9 cellular contexts compared by ENCODE assay signal in genomic region chr12:10243803-10244520, GRCh38. TPM values are rescaled to one million over a fixed set of nuclear protein-coding genes. Genes with fewer than 3 reads are reported as not detected.
DNase-seq lines count a peak whose midpoint lies in the region; ATAC-seq and TF ChIP-seq lines count a peak whose summit lies in the region.
"Had no signal": no experiment of that assay in that cellular context is flagged by ENCODE, and none has a peak within 500 bp of the region (broad histone marks: within the 10 kb centered on the region; RNA-seq: fewer than 3 reads in every experiment).

No MANE protein-coding gene starts in this region.

- H3K4me1 Mint-ChIP-seq in activated naive CD8-positive, alpha-beta T cell treated with anti-CD3 and anti-CD28 coated beads, Interleukin-2, amount 50 U/mL, for 24 hours = peaks cover 47% of the 10 kb centered on the region
- no peaks in the 10 kb centered on the region for H3K4me1 Mint-ChIP-seq in progenitor cell of endocrine pancreas (ENCODE audit: low read depth)

- H2AK5ac ChIP-seq in mesenchymal stem cell (ENCODE audit: low read length, severe bottlenecking) = no peak overlapping the region

- no peak overlapping the region for H3K4ac ChIP-seq in mesenchymal stem cell (ENCODE audit: low read depth in 1 of 2, low read length in 2 of 2)

- no peak overlapping the region for H2BK120ac ChIP-seq in mesenchymal stem cell (ENCODE audit: low read depth, low read length)

- no peak overlapping the region for H3K18ac ChIP-seq in mesenchymal stem cell (ENCODE audit: low read depth in 1 of 2, low read length in 2 of 2)

- WGBS in mesenchymal stem cell = 86% methylated on average over 10 of the region's 12 CpGs

- no peak for TF ChIP-seq CTCF in GM13977 (IDR thresholded peaks at IDR 0.05; ENCODE audit: extremely low read depth, insufficient read depth, missing control alignments)
- TF ChIP-seq CTCF in HL-60 (IDR thresholded peaks at IDR 0.05; ENCODE audit: insufficient read depth, low read length) = no peak
- no peak for TF ChIP-seq CTCF in progenitor cell of endocrine pancreas (IDR thresholded peaks at IDR 0.05; ENCODE audit: unreplicated experiment)

- H3K4me2 ChIP-seq in mesenchymal stem cell (ENCODE audit: low read length, poor library complexity, severe bottlenecking) = no peak overlapping the region

- no peak overlapping the region for H3K14ac ChIP-seq in mesenchymal stem cell (ENCODE audit: low read length in 2 of 2)

- in situ Hi-C loops in GM13977 (cut with MboI; ENCODE audit: low pct_unique_long_range_greater_than_20kb, low sequenced_read_pairs, unreplicated experiment) = loop anchor here (25.0 kb wide), 1 partner anchor 1243 kb away; no protein-coding TSS in a partner anchor

- no peaks in the 10 kb centered on the region for H3K9me3 Mint-ChIP-seq in activated naive CD8-positive, alpha-beta T cell treated with anti-CD3 and anti-CD28 coated beads, Interleukin-2, amount 50 U/mL, for 24 hours
- H3K9me3 Mint-ChIP-seq in progenitor cell of endocrine pancreas (ENCODE audit: low read depth) = no peaks in the 10 kb centered on the region

- H3K27ac Mint-ChIP-seq in activated naive CD8-positive, alpha-beta T cell treated with anti-CD3 and anti-CD28 coated beads, Interleukin-2, amount 50 U/mL, for 24 hours = peak overlapping the region; percentile 45
- H3K27ac Mint-ChIP-seq in progenitor cell of endocrine pancreas = no peak overlapping the region

- no peaks in the 10 kb centered on the region for H3K36me3 Mint-ChIP-seq in activated naive CD8-positive, alpha-beta T cell treated with anti-CD3 and anti-CD28 coated beads, Interleukin-2, amount 50 U/mL, for 24 hours (ENCODE audit: low read depth)
- H3K36me3 Mint-ChIP-seq in progenitor cell of endocrine pancreas (ENCODE audit: insufficient read depth) = no peaks in the 10 kb centered on the region

- DNase-seq in GM13977 (ENCODE audit: low spot score) (peak; percentile 40), HL-60 (ENCODE audit: low read depth in 1 of 2, low spot score in 1 of 2) (peak; percentile 44 to 81), mesenchymal stem cell (no peak), progenitor cell of endocrine pancreas (ENCODE audit: low spot score, unreplicated experiment) (no peak), NCI-H526 treated with DMSO at 0.1 percent for 48 hours (lab: John Stamatoyannopoulos, UW) (no peak)
- DNase-seq in activated naive CD8-positive, alpha-beta T cell treated with anti-CD3 and anti-CD28 coated beads, Interleukin-2, amount 50 U/mL, for 24 hours = no peak
- no peak for DNase-seq in activated naive CD4-positive, alpha-beta T cell treated with Interleukin-2 at 50 U/mL for 16 hours

- no peak overlapping the region for H2BK5ac ChIP-seq in mesenchymal stem cell (ENCODE audit: low read depth, low read length, poor library complexity, severe bottlenecking)

- peak overlapping the region; percentile 66 for H3K4me3 Mint-ChIP-seq in activated naive CD8-positive, alpha-beta T cell treated with anti-CD3 and anti-CD28 coated beads, Interleukin-2, amount 50 U/mL, for 24 hours
- no peak overlapping the region for H3K4me3 Mint-ChIP-seq in progenitor cell of endocrine pancreas (ENCODE audit: low read depth)

- H3K9ac ChIP-seq in mesenchymal stem cell (ENCODE audit: low read length) = no peak overlapping the region

- no peak overlapping the region for H2AFZ ChIP-seq in mesenchymal stem cell (ENCODE audit: low read depth, low read length)

- H3K23ac ChIP-seq in mesenchymal stem cell (ENCODE audit: low read length in 2 of 2) = no peak overlapping the region

- H4K8ac ChIP-seq in mesenchymal stem cell (ENCODE audit: low read length) = no peak overlapping the region

- no peaks in the 10 kb centered on the region for H3K9me3 ChIP-seq in mesenchymal stem cell (ENCODE audit: control insufficient read depth, low read length)
- H3K9me3 ChIP-seq: HAP-1 had no signal

- no peak overlapping the region for H4K91ac ChIP-seq in mesenchymal stem cell (ENCODE audit: low read length)

- H3K79me1 ChIP-seq in mesenchymal stem cell (replicated peaks; ENCODE audit: low read length, poor library complexity, severe bottlenecking) = no peaks in the 10 kb centered on the region

- ATAC-seq in GM21526 (IDR thresholded peaks at IDR 0.05; ENCODE audit: low FRiP score, unreplicated experiment) = peak; percentile 90
- no peak for ATAC-seq in activated naive CD8-positive, alpha-beta T cell treated with anti-CD3 and anti-CD28 coated beads, Interleukin-2, amount 50 U/mL, for 24 hours

- H3K4me1 ChIP-seq in mesenchymal stem cell (ENCODE audit: control insufficient read depth, insufficient read depth, low read depth, low read length) = no peaks in the 10 kb centered on the region

- peaks cover 1% of the 10 kb centered on the region for H3K27me3 Mint-ChIP-seq in activated naive CD8-positive, alpha-beta T cell treated with anti-CD3 and anti-CD28 coated beads, Interleukin-2, amount 50 U/mL, for 24 hours
- no peaks in the 10 kb centered on the region for H3K27me3 Mint-ChIP-seq in progenitor cell of endocrine pancreas

- H3K36me3 ChIP-seq in mesenchymal stem cell (ENCODE audit: control insufficient read depth in 1 of 2, insufficient read depth in 2 of 2, low read depth in 1 of 2, low read length in 2 of 2) = no peaks in the 10 kb centered on the region
- H3K36me3 ChIP-seq: HAP-1 had no signal

- no peak overlapping the region for H2BK12ac ChIP-seq in mesenchymal stem cell (ENCODE audit: low read length in 2 of 2)

- peak overlapping the region; percentile 15; the same call in 1 of the 2 replicates for H3K4me3 ChIP-seq in HL-60 (replicated peaks; ENCODE audit: insufficient read depth, low read length)
- H3K4me3 ChIP-seq in mesenchymal stem cell (ENCODE audit: insufficient read depth in 1 of 2, low read depth in 1 of 2, low read length in 2 of 2) = no peak overlapping the region
- H3K4me3 ChIP-seq: HAP-1 had no signal

- H2BK15ac ChIP-seq in mesenchymal stem cell (ENCODE audit: low read depth, poor library complexity, severe bottlenecking) = no peak overlapping the region

- peak overlapping the region; percentile 70 for H3K27ac ChIP-seq in HL-60 (replicated peaks)
- no peak overlapping the region for H3K27ac ChIP-seq in mesenchymal stem cell (ENCODE audit: low read length, poor library complexity, severe bottlenecking)

- no peaks in the 10 kb centered on the region for H3K27me3 ChIP-seq in HL-60 (ENCODE audit: insufficient read depth, poor library complexity, severe bottlenecking)
- no peaks in the 10 kb centered on the region for H3K27me3 ChIP-seq in mesenchymal stem cell (ENCODE audit: control insufficient read depth in 1 of 2, insufficient read depth in 1 of 2, low read length in 2 of 2)

RNA-seq across cellular contexts. Expression of gene GABARAPL1, which starts 31.3 kb away (rescaled TPM):
- 86.8 TPM for polyA plus RNA-seq in mesenchymal stem cell (2013, experiment 1 of 2)
- 86.2 TPM for polyA plus RNA-seq in mesenchymal stem cell (2013, experiment 2 of 2)
- 94.2 and 96.2 TPM in 2 replicates for total RNA-seq in progenitor cell of endocrine pancreas

Comparison
In these comparisons a context has a peak if more than half of its experiments do, and no peak if none do; other contexts are left out.
1. DNase-seq: peak in GM13977 (single experiment) and HL-60 (2 of 2); none in activated naive CD8-positive, alpha-beta T cell treated with anti-CD3 and anti-CD28 coated beads, Interleukin-2, amount 50 U/mL, for 24 hours (single experiment), activated naive CD4-positive, alpha-beta T cell treated with Interleukin-2 at 50 U/mL for 16 hours (single experiment), mesenchymal stem cell (single experiment), progenitor cell of endocrine pancreas (single experiment) and NCI-H526 treated with DMSO at 0.1 percent for 48 hours (single experiment).